29 cellular contexts compared by ENCODE assay signal in the genomic region with DNA sequence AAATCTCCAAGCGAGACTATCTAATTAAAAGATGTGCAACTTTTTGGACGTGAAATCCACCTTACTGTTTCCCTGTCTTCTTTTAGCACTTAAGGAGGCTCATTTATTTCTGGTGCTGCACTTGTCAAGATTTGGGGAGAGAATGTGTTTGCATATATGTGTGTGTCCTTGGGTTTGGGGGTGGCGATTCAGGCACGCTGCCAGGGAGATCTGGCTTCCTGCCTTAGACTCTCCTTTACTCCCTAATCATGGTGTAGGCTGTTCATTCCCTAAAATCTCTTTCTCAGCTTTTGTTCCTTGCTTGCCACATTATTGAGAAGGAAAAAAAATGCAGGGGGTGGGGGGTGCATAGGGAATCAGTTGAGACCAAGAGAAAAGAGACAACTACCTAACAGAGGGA.
DNase-seq lines count a peak whose midpoint lies in the region; ATAC-seq and TF ChIP-seq lines count a peak whose summit lies in the region.
"Had no signal": no experiment of that assay in that cellular context is flagged by ENCODE, and none has a peak within 500 bp of the region (broad histone marks: within the 10 kb centered on the region; RNA-seq: fewer than 3 reads in every experiment).

No MANE protein-coding gene starts in this region.

- H3K27ac ChIP-seq in breast epithelium, result peak overlapping the region; percentile 2 to 80
- no peak overlapping the region for H3K27ac ChIP-seq in mammary epithelial cell (ENCODE audit: insufficient read depth, low read depth, low read length)
- peak overlapping the region; percentile 78 to 90 (median 87) for H3K27ac ChIP-seq in sigmoid colon
- peak overlapping the region; percentile 71 to 86 for H3K27ac ChIP-seq in tibial artery
- no peak overlapping the region for H3K27ac ChIP-seq in heart right ventricle
- H3K27ac ChIP-seq: 22Rv1, C4-2B, RWPE1 had no signal

- TF ChIP-seq EP300 in sigmoid colon (IDR thresholded peaks at IDR 0.05), result no peak

- H3K4me1 Mint-ChIP-seq in naive thymus-derived CD8-positive, alpha-beta T cell, result peaks cover 0 to 2% (median 0%) of the 10 kb centered on the region in 4 donors
- H3K4me1 Mint-ChIP-seq: B cell; CD8-positive, alpha-beta memory T cell had no signal

- H3K36me3 Mint-ChIP-seq in naive thymus-derived CD8-positive, alpha-beta T cell, result no peaks in the 10 kb centered on the region
- H3K36me3 Mint-ChIP-seq: CD8-positive, alpha-beta memory T cell had no signal

- TF ChIP-seq POLR2A in breast epithelium (IDR thresholded peaks at IDR 0.05), result no peak
- TF ChIP-seq POLR2A in sigmoid colon (IDR thresholded peaks at IDR 0.05), result no peak

- DNase-seq in breast epithelium (ENCODE audit: low spot score in 2 of 2) (no peak), mammary epithelial cell (no peak), sigmoid colon (no peak), tibial artery (no peak), heart right ventricle (no peak), GM13976 (ENCODE audit: low spot score) (no peak)
- DNase-seq in naive thymus-derived CD8-positive, alpha-beta T cell, result no peak
- DNase-seq: CD8-positive, alpha-beta memory T cell; DMS 273 treated with DMSO at 0.1 percent for 48 hours; DMS79; EL; GDM1; H7; Kasumi-1; NCI-H1092 treated with DMSO at 0.1 percent for 48 hours; NCI-H1436; NCI-H187; NCI-H2081 treated with DMSO at 0.1 percent for 48 hours; NCI-H2171; NCI-H226; NCI-H510A; NCI-H69; SHP77 had no signal

- no peak overlapping the region for H3K4me3 Mint-ChIP-seq in naive thymus-derived CD8-positive, alpha-beta T cell
- H3K4me3 Mint-ChIP-seq: B cell; CD8-positive, alpha-beta memory T cell had no signal

- ATAC-seq in heart right ventricle, result no peak
- ATAC-seq in naive thymus-derived CD8-positive, alpha-beta T cell, result no peak
- ATAC-seq: GM12878, HepG2 had no signal

- H3K4me3 ChIP-seq in breast epithelium (no peak overlapping the region), mammary epithelial cell (replicated peaks in 1 of 3; ENCODE audit: insufficient read depth in 1 of 3, low read depth in 2 of 3, low read length in 3 of 3) (no peak overlapping the region), sigmoid colon (no peak overlapping the region), tibial artery (no peak overlapping the region), heart right ventricle (no peak overlapping the region)
- H3K4me3 ChIP-seq: GM12878 had no signal

- no TSS peak for BruUV-seq in mammary epithelial cell (replicated peaks; lab: Mats Ljungman, UMichigan)

- no peaks in the 10 kb centered on the region for H3K27me3 ChIP-seq in breast epithelium
- H3K27me3 ChIP-seq in mammary epithelial cell (ENCODE audit: insufficient read depth, low read length), result no peaks in the 10 kb centered on the region
- H3K27me3 ChIP-seq in sigmoid colon, result no peaks in the 10 kb centered on the region
- no peaks in the 10 kb centered on the region for H3K27me3 ChIP-seq in tibial artery
- no peaks in the 10 kb centered on the region for H3K27me3 ChIP-seq in heart right ventricle

- no peaks in the 10 kb centered on the region for H3K79me2 ChIP-seq in mammary epithelial cell (ENCODE audit: insufficient read depth, low read length)

- CTCF ChIA-PET in mammary epithelial cell (lab: Charles Lee; ENCODE audit: low non-redundant PET), result no interaction called here

- in situ Hi-C loops in mammary epithelial cell (cut with MboI; ENCODE audit: low sequenced_read_pairs in 2 of 2), result no loop called here
- in situ Hi-C loops in GM13976 (cut with MboI; ENCODE audit: low sequenced_read_pairs, unreplicated experiment), result no loop called here

- no peaks in the 10 kb centered on the region for H3K4me1 ChIP-seq in breast epithelium
- peaks cover 16% of the 10 kb centered on the region for H3K4me1 ChIP-seq in mammary epithelial cell (ENCODE audit: insufficient read depth, low read length)
- peaks cover 0 to 54% (median 37%) of the 10 kb centered on the region in 4 donors for H3K4me1 ChIP-seq in sigmoid colon
- H3K4me1 ChIP-seq in tibial artery, result peaks cover 0 to 43% (median 17%) of the 10 kb centered on the region in 4 donors
- peaks cover 0 to 24% (median 12%) of the 10 kb centered on the region in 9 donors for H3K4me1 ChIP-seq in heart right ventricle

- no peak overlapping the region for H3K27ac Mint-ChIP-seq in naive thymus-derived CD8-positive, alpha-beta T cell
- H3K27ac Mint-ChIP-seq: B cell; CD8-positive, alpha-beta memory T cell had no signal

- no peaks in the 10 kb centered on the region for H3K9me3 ChIP-seq in breast epithelium
- no peaks in the 10 kb centered on the region for H3K9me3 ChIP-seq in mammary epithelial cell (replicated peaks; ENCODE audit: insufficient read depth, low read length)
- H3K9me3 ChIP-seq in sigmoid colon, result no peaks in the 10 kb centered on the region
- H3K9me3 ChIP-seq in tibial artery, result no peaks in the 10 kb centered on the region
- H3K9me3 ChIP-seq in heart right ventricle, result no peaks in the 10 kb centered on the region

- H2AFZ ChIP-seq in mammary epithelial cell (ENCODE audit: low read depth, low read length), result no peak overlapping the region

- H3K36me3 ChIP-seq in breast epithelium (no peaks in the 10 kb centered on the region), mammary epithelial cell (ENCODE audit: insufficient read depth, low read length) (no peaks in the 10 kb centered on the region), sigmoid colon (no peaks in the 10 kb centered on the region), tibial artery (no peaks in the 10 kb centered on the region), heart right ventricle (no peaks in the 10 kb centered on the region)

- peaks cover 0 to 13% (median 3%) of the 10 kb centered on the region in 9 donors for H3K9me3 Mint-ChIP-seq in naive thymus-derived CD8-positive, alpha-beta T cell

- TF ChIP-seq CTCF in breast epithelium (IDR thresholded peaks at IDR 0.05) (no peak), mammary epithelial cell (conservative IDR thresholded peaks at IDR 0.05 in 1 of 2, IDR thresholded peaks at IDR 0.05 in 1 of 2; ENCODE audit: extremely low read depth in 1 of 2, insufficient read depth in 1 of 2, low read depth in 1 of 2, low read length in 2 of 2) (no peak), sigmoid colon (IDR thresholded peaks at IDR 0.05) (no peak), tibial artery (IDR thresholded peaks at IDR 0.05) (no peak), heart right ventricle (IDR thresholded peaks at IDR 0.05) (no peak), GM13976 (IDR thresholded peaks at IDR 0.05; ENCODE audit: borderline replicate concordance, control extremely low read depth, extremely low read depth, insufficient read depth, missing control alignments) (no peak)

- H4K20me1 ChIP-seq in mammary epithelial cell (ENCODE audit: insufficient read depth, low read length), result no peaks in the 10 kb centered on the region

- H3K9ac ChIP-seq in mammary epithelial cell (ENCODE audit: insufficient read depth, low read length), result no peak overlapping the region

- no peak overlapping the region for H3K4me2 ChIP-seq in mammary epithelial cell (ENCODE audit: insufficient read depth, low read depth, low read length)

- dilution Hi-C loops in mammary epithelial cell (cut with HindIII; ENCODE audit: low sequenced_read_pairs), result no loop called here

- POLR2A ChIA-PET in naive thymus-derived CD8-positive, alpha-beta T cell (lab: Charles Lee), result no interaction called here

- intact Hi-C loops in breast epithelium (cut with DNase I; ENCODE audit: low total_unique reads), result no loop called here
- intact Hi-C loops in mammary epithelial cell (cut with micrococcal nuclease), result loop anchor here (5.0 to 10.0 kb wide), 2 partner anchors 32 to 95 kb away; no protein-coding TSS in a partner anchor
- intact Hi-C loops in sigmoid colon (cut with DNase I), result loop anchor here (2.0 kb wide), 2 partner anchors 77 to 79 kb away; no protein-coding TSS in a partner anchor
- intact Hi-C loops in tibial artery (cut with DNase I; ENCODE audit: low total_unique reads), result no loop called here
- intact Hi-C loops in heart right ventricle (cut with DNase I), result no loop called here

- H3K27me3 Mint-ChIP-seq in naive thymus-derived CD8-positive, alpha-beta T cell, result peaks cover 14 to 43% (median 19%) of the 10 kb centered on the region in 5 donors

- 50% methylated on average over 4 of the region's 4 CpGs for WGBS in mammary epithelial cell (ENCODE audit: low coverage, missing lambda C conversion rate)
- WGBS in sigmoid colon, 2 donors, result 68 to 82% methylated on average over 4 of the region's 4 CpGs
- WGBS in heart right ventricle, 2 donors, result 63 to 76% methylated on average over 4 of the region's 4 CpGs

Comparison
In these comparisons a context has a peak if more than half of its experiments do, and no peak if none do; other contexts are left out.
1. H3K27ac ChIP-seq: peak in breast epithelium (2 of 2), sigmoid colon (4 of 4) and tibial artery (2 of 2); none in mammary epithelial cell (single experiment) and heart right ventricle (0 of 10).
2. intact Hi-C loops: an anchor here in mammary epithelial cell (5.0 to 10.0 kb wide) and sigmoid colon (2.0 kb wide); none called in breast epithelium, tibial artery and heart right ventricle.